ENCODE assay signal across 8 cellular contexts in the genomic region with DNA sequence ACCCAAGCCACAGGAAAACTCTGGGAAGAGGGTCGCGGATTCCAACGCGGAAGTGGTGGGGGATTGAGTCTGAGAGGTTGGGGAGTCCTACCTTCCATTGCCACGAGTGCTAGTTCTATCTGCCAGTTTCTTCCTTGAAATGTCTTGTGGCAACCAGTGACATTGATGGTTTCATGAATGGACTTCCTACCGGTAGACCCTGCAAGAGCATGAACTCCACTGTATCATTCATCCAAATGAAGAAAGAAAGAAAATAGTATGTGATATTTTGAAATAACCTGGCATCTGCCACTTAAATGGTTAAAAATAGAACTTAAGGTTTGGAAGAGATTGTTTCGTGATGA. TPM values are rescaled to one million over a fixed set of nuclear protein-coding genes. Genes with fewer than 3 reads are reported as not detected.
A peak's percentile ranks its signal among the peaks of the same experiment; 100 is the strongest.
DNase-seq lines count a peak whose midpoint lies in the region; ATAC-seq, FAIRE-seq and TF ChIP-seq lines count a peak whose summit lies in the region.

No MANE protein-coding gene starts in this region.

- H3K36me3 Mint-ChIP-seq in astrocyte (ENCODE audit: low read depth, unreplicated experiment) = peaks cover 4% of the 10 kb centered on the region

- no peak for TF ChIP-seq POLR2A in tibial nerve (IDR thresholded peaks at IDR 0.05)

- H3K27me3 ChIP-seq in GM06990 (replicated peaks; ENCODE audit: control insufficient read depth, insufficient read depth, low read length) (no peaks in the 10 kb centered on the region), HUES48 (ENCODE audit: control insufficient read depth, insufficient read depth, low read length) (peaks cover 47% of the 10 kb centered on the region), astrocyte (ENCODE audit: insufficient read depth, low read length) (no peaks in the 10 kb centered on the region), keratinocyte (ENCODE audit: control insufficient read depth, extremely low read depth, insufficient read depth, low read length) (no peaks in the 10 kb centered on the region), tibial nerve (no peaks in the 10 kb centered on the region)

- H2AFZ ChIP-seq in astrocyte (ENCODE audit: low read depth, low read length) (peak overlapping the region; percentile 100), keratinocyte (ENCODE audit: control insufficient read depth, low read length) (peak overlapping the region; percentile 97)

- H3K4me2 ChIP-seq in astrocyte (ENCODE audit: low read length) (peak overlapping the region; percentile 100), keratinocyte (ENCODE audit: control insufficient read depth, extremely low read depth, insufficient read depth, low read depth, low read length) (peak overlapping the region; percentile 88)

- no peak overlapping the region for H3K4me3 Mint-ChIP-seq in astrocyte (ENCODE audit: unreplicated experiment)

- no peak for DNase-seq in GM06990 (ENCODE audit: extremely low read depth, insufficient read length)
- no peak for DNase-seq in astrocyte (ENCODE audit: low read depth)
- DNase-seq in keratinocyte (ENCODE audit: low read depth, low spot score) = no peak
- DNase-seq in tibial nerve (ENCODE audit: low spot score in 2 of 2) = no peak
- no peak for DNase-seq in stimulated activated CD4-positive, alpha-beta T cell treated with anti-CD3 and anti-CD28 coated beads, Interleukin-4, amount 100 ng/mL, for 1 hour

- peaks cover 4% of the 10 kb centered on the region for H3K9me3 Mint-ChIP-seq in astrocyte (ENCODE audit: unreplicated experiment)

- H3K4me1 ChIP-seq in HUES48 (ENCODE audit: control insufficient read depth, insufficient read depth, low read length) (peaks cover 10% of the 10 kb centered on the region), astrocyte (ENCODE audit: insufficient read depth, low read length) (peaks cover 11% of the 10 kb centered on the region), keratinocyte (ENCODE audit: control insufficient read depth, extremely low read depth, insufficient read depth, low read length) (peaks cover 13% of the 10 kb centered on the region), tibial nerve (peaks cover 0 to 32% (median 17%) of the 10 kb centered on the region in 4 donors)

- no peak for FAIRE-seq in astrocyte (lab: Jason Lieb, UNC)
- no peak for FAIRE-seq in keratinocyte (lab: Jason Lieb, UNC)

- 0% methylated on average over 7 of the region's 7 CpGs for WGBS in tibial nerve, 2 donors

- TF ChIP-seq CTCF in GM06990 (IDR thresholded peaks at IDR 0.05; ENCODE audit: insufficient read depth, low read length, poor library complexity, severe bottlenecking) (no peak), astrocyte (IDR thresholded peaks at IDR 0.05; ENCODE audit: insufficient read depth, low read depth, low read length) (no peak), keratinocyte (optimal IDR thresholded peaks at IDR 0.05 in 1 of 3, IDR thresholded peaks at IDR 0.05 in 1 of 3, conservative IDR thresholded peaks at IDR 0.05 in 1 of 3; ENCODE audit: extremely low read depth in 1 of 3, insufficient read depth in 2 of 3, low read length in 3 of 3) (no peak), tibial nerve (IDR thresholded peaks at IDR 0.05) (no peak)

- no peaks in the 10 kb centered on the region for H3K9me3 ChIP-seq in HUES48 (ENCODE audit: control insufficient read depth, insufficient read depth, low read length)
- no peaks in the 10 kb centered on the region for H3K9me3 ChIP-seq in astrocyte (ENCODE audit: insufficient read depth, low read depth, low read length)
- H3K9me3 ChIP-seq in keratinocyte (ENCODE audit: control insufficient read depth, low read depth, low read length) = no peaks in the 10 kb centered on the region
- H3K9me3 ChIP-seq in tibial nerve = no peaks in the 10 kb centered on the region

- ATAC-seq in GM21528 (IDR thresholded peaks at IDR 0.05; ENCODE audit: low FRiP score, unreplicated experiment) = peak; percentile 25
- no peak for ATAC-seq in esophagus mucosa

- peak overlapping the region; percentile 99 for H3K4me3 ChIP-seq in GM06990 (replicated peaks; ENCODE audit: low read depth, low read length)
- peak overlapping the region; percentile 90 for H3K4me3 ChIP-seq in HUES48 (ENCODE audit: low read depth, low read length)
- H3K4me3 ChIP-seq in astrocyte (ENCODE audit: insufficient read depth, low read depth, low read length) = peak overlapping the region; percentile 95
- peak overlapping the region; percentile 91 to 98 (median 98) for H3K4me3 ChIP-seq in keratinocyte (ENCODE audit: control insufficient read depth in 2 of 3, extremely low read depth in 1 of 3, insufficient read depth in 2 of 3, low read depth in 1 of 3, low read length in 3 of 3)
- H3K4me3 ChIP-seq in tibial nerve = peak overlapping the region; percentile 71 to 96 (median 74)

- no peaks in the 10 kb centered on the region for H3K36me3 ChIP-seq in GM06990 (ENCODE audit: control insufficient read depth, insufficient read depth, low read length)
- H3K36me3 ChIP-seq in HUES48 (ENCODE audit: control insufficient read depth, insufficient read depth, low read length) = no peaks in the 10 kb centered on the region
- H3K36me3 ChIP-seq in astrocyte (ENCODE audit: insufficient read depth, low read length) = no peaks in the 10 kb centered on the region
- H3K36me3 ChIP-seq in keratinocyte (ENCODE audit: control insufficient read depth in 2 of 2, extremely low read depth in 1 of 2, insufficient read depth in 2 of 2, low read length in 2 of 2) = no peaks in the 10 kb centered on the region
- H3K36me3 ChIP-seq in tibial nerve = peaks cover 0 to 4% (median 0%) of the 10 kb centered on the region in 3 donors

- H3K4me1 Mint-ChIP-seq in astrocyte (ENCODE audit: low read depth, unreplicated experiment) = peaks cover 2% of the 10 kb centered on the region

- H3K27ac Mint-ChIP-seq in astrocyte (ENCODE audit: unreplicated experiment) = no peak overlapping the region

- H3K27me3 Mint-ChIP-seq in astrocyte (ENCODE audit: low read depth, unreplicated experiment) = no peaks in the 10 kb centered on the region

- dilution Hi-C loops in keratinocyte (cut with MboI; ENCODE audit: extremely low pct_ligation_motif_present, low sequenced_read_pairs) = no loop called here

- H3K27ac ChIP-seq in HUES48 (ENCODE audit: low read depth, low read length) (no peak overlapping the region), astrocyte (ENCODE audit: low read depth, low read length) (peak overlapping the region; percentile 87), keratinocyte (ENCODE audit: control insufficient read depth, insufficient read depth, low read length) (peak overlapping the region; percentile 94), tibial nerve (peak overlapping the region; percentile 75 to 92 (median 86))

- H3K9me1 ChIP-seq in keratinocyte (ENCODE audit: control insufficient read depth, extremely low read depth, insufficient read depth, low read length) = no peaks in the 10 kb centered on the region

- TF ChIP-seq EP300 in tibial nerve (IDR thresholded peaks at IDR 0.05) = no peak

- H4K20me1 ChIP-seq in astrocyte (ENCODE audit: insufficient read depth, low read length) (peaks cover 10% of the 10 kb centered on the region), keratinocyte (ENCODE audit: control insufficient read depth, extremely low read depth, insufficient read depth, low read length) (no peaks in the 10 kb centered on the region)

- peak overlapping the region; percentile 5; the same call in 1 of the 2 replicates for H3K9ac ChIP-seq in HUES48 (ENCODE audit: low read depth, low read length)
- H3K9ac ChIP-seq in astrocyte (ENCODE audit: low read length) = peak overlapping the region; percentile 93
- H3K9ac ChIP-seq in keratinocyte (ENCODE audit: control insufficient read depth, extremely low read depth, insufficient read depth, low read length) = peak overlapping the region; percentile 93

- peaks cover 33% of the 10 kb centered on the region for H3K79me2 ChIP-seq in astrocyte (ENCODE audit: insufficient read depth, low read length)
- H3K79me2 ChIP-seq in keratinocyte (ENCODE audit: control insufficient read depth, insufficient read depth, low read length) = peaks cover 30% of the 10 kb centered on the region

RNA-seq across cellular contexts. Expression of a gene that starts 1.1 kb away (rescaled TPM):
- total RNA-seq in astrocyte (8.8 and 8.9 TPM in 2 replicates), tibial nerve (10 to 100 TPM in 3 of 4 donors, 1 to 10 TPM in 1; 9.8 to 13.8 (median 11.9) TPM), esophagus mucosa (12.7 TPM)
- 7.6 to 12.7 TPM (median 8.6 TPM) in 3 replicates for polyA plus RNA-seq in keratinocyte
- polyA plus RNA-seq in keratinocyte (2011; ENCODE audit: low read depth) = 2.9 TPM
- 3.2 and 9.1 TPM in 2 replicates for polyA plus RNA-seq in keratinocyte (2011; cell fraction: cytosol; rRNA removed)
- polyA plus RNA-seq in keratinocyte (2011; cell fraction: nucleus; rRNA removed) = 10.7 and 13.3 TPM in 2 replicates
- 5.2 and 5.3 TPM in 2 replicates for polyA plus RNA-seq in keratinocyte (2012; ENCODE audit: low replicate concordance)
- 6.5 to 18.3 TPM (median 11.5 TPM) in 3 replicates for polyA minus RNA-seq in keratinocyte
- 2.1 TPM for polyA minus RNA-seq in keratinocyte (2011; cell fraction: cytosol; rRNA and poly(A)+ RNA removed)
- polyA minus RNA-seq in keratinocyte (2011; cell fraction: nucleus; rRNA and poly(A)+ RNA removed) = 11.7 and 23.6 TPM in 2 replicates

Comparison
In these comparisons a context has a peak if more than half of its experiments do, and no peak if none do; other contexts are left out.
1. H3K9ac ChIP-seq: peak in every context shown above with its lines; median percentile 93 in astrocyte; 93 in keratinocyte; 5 in HUES48.